1 cellular context compared by ENCODE assay signal in the genomic region with DNA sequence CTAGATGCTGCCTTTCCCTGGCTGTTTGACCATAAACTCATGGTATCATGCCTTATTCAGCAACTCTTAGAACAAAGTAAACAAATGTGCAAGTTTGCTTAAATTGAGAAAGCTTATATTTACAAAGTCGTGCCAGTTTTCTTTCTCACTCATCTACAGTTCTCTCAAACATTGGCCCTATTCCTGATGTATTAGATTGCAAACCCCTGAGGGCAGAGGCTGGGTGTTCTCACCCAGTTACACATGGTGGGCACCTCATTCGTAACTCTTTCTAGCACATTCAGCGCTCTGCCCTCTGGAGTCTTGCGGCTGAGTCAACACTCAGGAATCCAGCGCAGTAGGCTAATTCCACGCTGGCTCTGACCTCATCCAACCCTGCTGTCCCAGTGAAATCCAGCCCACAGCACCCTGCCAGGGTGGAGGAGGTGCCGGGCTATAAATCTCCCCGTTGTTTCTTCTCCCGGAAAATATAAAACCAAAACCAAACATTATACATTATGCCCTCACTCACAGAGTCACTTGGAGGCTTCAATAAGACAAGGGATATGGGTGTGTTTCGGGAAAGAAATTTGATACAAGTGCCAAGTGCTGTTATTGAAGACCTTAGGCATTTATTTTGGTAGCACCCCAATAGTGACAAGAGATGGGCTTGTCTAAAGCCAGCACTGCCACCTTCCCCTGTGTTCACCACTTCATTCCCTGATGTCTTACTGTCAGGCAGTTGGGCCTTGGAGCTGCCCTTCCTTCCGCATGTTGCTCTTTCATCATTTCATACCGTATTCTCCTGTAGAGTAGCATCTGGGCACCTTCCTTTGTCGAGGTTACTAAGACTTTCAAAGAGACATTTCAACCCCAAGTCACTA.
A peak's percentile ranks its signal among the peaks of the same experiment; 100 is the strongest.
TF ChIP-seq lines count a peak whose summit lies in the region.

No MANE protein-coding gene starts in this region.

TF ChIP-seq in HEK293, 187 proteins besides CTCF, POLR2A, EP300 and RAD21 (continued from another document):
- TF ChIP-seq ZNF837 (tag by site-specific recombination; IDR thresholded peaks at IDR 0.05) (no peak), ZBTB8A (tag by site-specific recombination; IDR thresholded peaks at IDR 0.05) (peak; percentile 75), ZFP3 (tag by site-specific recombination; IDR thresholded peaks at IDR 0.05; ENCODE audit: low read depth) (no peak), BCL11A (tag by site-specific recombination; IDR thresholded peaks at IDR 0.05; ENCODE audit: low read depth) (peak; percentile 91; the same call in 1 of the 2 replicates)
